ENCODE assay signal across 23 cellular contexts in the genomic region with DNA sequence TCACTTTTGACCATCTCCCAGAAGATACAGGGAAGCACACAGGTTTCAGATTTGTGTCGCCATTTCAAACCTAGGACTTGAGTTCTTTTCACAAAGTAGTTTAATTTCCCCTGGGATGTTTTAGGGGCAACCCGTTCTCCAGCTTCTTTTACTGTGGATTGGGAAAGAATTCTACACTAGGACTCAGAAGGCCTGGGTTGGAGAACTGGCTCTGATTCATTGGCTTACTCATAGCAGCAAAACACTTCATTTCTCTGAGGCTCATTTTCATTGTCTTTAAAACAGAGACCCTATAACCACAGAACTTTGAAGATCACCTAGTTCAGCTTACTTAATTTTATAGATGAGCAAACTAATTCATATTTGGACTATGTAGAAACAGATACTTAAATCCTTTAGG.
DNase-seq lines count a peak whose midpoint lies in the region; TF ChIP-seq lines count a peak whose summit lies in the region.
"Had no signal": no experiment of that assay in that cellular context is flagged by ENCODE, and none has a peak within 500 bp of the region (broad histone marks: within the 10 kb centered on the region; RNA-seq: fewer than 3 reads in every experiment).

No MANE protein-coding gene starts in this region.

- CTCF ChIA-PET in MCF 10A (lab: Yijun Ruan, JAX): interaction anchor here (0.8 kb wide), 1 partner anchor 661 kb away, joined by 3 read pairs; no protein-coding TSS in a partner anchor
- CTCF ChIA-PET in activated naive CD4-positive, alpha-beta T cell treated with anti-CD3 and anti-CD28 coated beads for 36 hours (lab: Charles Lee): no interaction called here

- no peak overlapping the region for H3K4me3 Mint-ChIP-seq in MCF 10A (ENCODE audit: unreplicated experiment)
- no peak overlapping the region for H3K4me3 Mint-ChIP-seq in activated naive CD4-positive, alpha-beta T cell treated with anti-CD3 and anti-CD28 coated beads for 36 hours
- H3K4me3 Mint-ChIP-seq: CD4-positive, CD25-positive, alpha-beta regulatory T cell; stimulated activated effector memory CD8-positive, alpha-beta T cell treated with anti-CD3 and anti-CD28 coated beads, Interleukin-12 subunit alpha, Interleukin-12 subunit beta, amount 100 ng/mL, for 72 hours had no signal

- POLR2A ChIA-PET in MCF 10A (lab: Yijun Ruan, JAX): interaction anchor here (1.3 kb wide), 1 partner anchor 15 kb away, joined by 3 read pairs; no protein-coding TSS in a partner anchor

- TF ChIP-seq POLR2A in breast epithelium (IDR thresholded peaks at IDR 0.05) (no peak), vagina (IDR thresholded peaks at IDR 0.05) (no peak)

- H3K9me3 ChIP-seq in breast epithelium: no peaks in the 10 kb centered on the region
- no peaks in the 10 kb centered on the region for H3K9me3 ChIP-seq in vagina

- TF ChIP-seq CTCF in MCF 10A (IDR thresholded peaks at IDR 0.05; ENCODE audit: unreplicated experiment): no peak
- no peak for TF ChIP-seq CTCF in breast epithelium (IDR thresholded peaks at IDR 0.05)
- TF ChIP-seq CTCF in fibroblast of villous mesenchyme (IDR thresholded peaks at IDR 0.05; ENCODE audit: insufficient read depth, low read depth, low read length): no peak
- no peak for TF ChIP-seq CTCF in vagina (IDR thresholded peaks at IDR 0.05)

- no peak overlapping the region for H3K27ac ChIP-seq in breast epithelium
- peak overlapping the region; percentile 63 for H3K27ac ChIP-seq in vagina
- H3K27ac ChIP-seq: 22Rv1, body of pancreas had no signal

- H3K36me3 ChIP-seq in breast epithelium (no peaks in the 10 kb centered on the region), vagina (no peaks in the 10 kb centered on the region)

- H3K4me3 ChIP-seq in breast epithelium (no peak overlapping the region), fibroblast of villous mesenchyme (ENCODE audit: low read depth, low read length) (no peak overlapping the region), vagina (no peak overlapping the region)
- H3K4me3 ChIP-seq: body of pancreas had no signal

- no peaks in the 10 kb centered on the region for H3K27me3 ChIP-seq in breast epithelium
- H3K27me3 ChIP-seq in vagina: no peaks in the 10 kb centered on the region
- H3K27me3 ChIP-seq: body of pancreas had no signal

- peaks cover 13% of the 10 kb centered on the region for H3K4me1 Mint-ChIP-seq in MCF 10A (ENCODE audit: insufficient read depth, unreplicated experiment)
- no peaks in the 10 kb centered on the region for H3K4me1 Mint-ChIP-seq in activated naive CD4-positive, alpha-beta T cell treated with anti-CD3 and anti-CD28 coated beads for 36 hours (ENCODE audit: low read depth)
- H3K4me1 Mint-ChIP-seq: CD4-positive, CD25-positive, alpha-beta regulatory T cell; stimulated activated effector memory CD8-positive, alpha-beta T cell treated with anti-CD3 and anti-CD28 coated beads, Interleukin-12 subunit alpha, Interleukin-12 subunit beta, amount 100 ng/mL, for 72 hours had no signal

- no peaks in the 10 kb centered on the region for H3K27me3 Mint-ChIP-seq in MCF 10A (ENCODE audit: insufficient read depth, unreplicated experiment)
- no peaks in the 10 kb centered on the region for H3K27me3 Mint-ChIP-seq in activated naive CD4-positive, alpha-beta T cell treated with anti-CD3 and anti-CD28 coated beads for 36 hours (ENCODE audit: low read depth)
- H3K27me3 Mint-ChIP-seq: CD4-positive, CD25-positive, alpha-beta regulatory T cell had no signal

- peaks cover 7% of the 10 kb centered on the region for H3K36me3 Mint-ChIP-seq in MCF 10A (ENCODE audit: insufficient read depth, unreplicated experiment)
- H3K36me3 Mint-ChIP-seq in activated naive CD4-positive, alpha-beta T cell treated with anti-CD3 and anti-CD28 coated beads for 36 hours (ENCODE audit: low read depth): no peaks in the 10 kb centered on the region
- H3K36me3 Mint-ChIP-seq: CD4-positive, CD25-positive, alpha-beta regulatory T cell; stimulated activated effector memory CD8-positive, alpha-beta T cell treated with anti-CD3 and anti-CD28 coated beads, Interleukin-12 subunit alpha, Interleukin-12 subunit beta, amount 100 ng/mL, for 72 hours had no signal

- peak; percentile 52 for DNase-seq in MCF 10A (ENCODE audit: unreplicated experiment)
- no peak for DNase-seq in breast epithelium (ENCODE audit: low spot score in 2 of 2)
- DNase-seq in astrocyte of the hippocampus (ENCODE audit: low read depth, low spot score): peak; percentile 52
- DNase-seq in fibroblast of villous mesenchyme (ENCODE audit: low read depth): peak; percentile 28
- no peak for DNase-seq in vagina (ENCODE audit: extremely low spot score in 2 of 2)
- no peak for DNase-seq in activated naive CD4-positive, alpha-beta T cell treated with anti-CD3 and anti-CD28 coated beads for 36 hours
- DNase-seq in inferior parietal cortex (ENCODE audit: extremely low spot score): no peak
- DNase-seq in NCI-H187 treated with DMSO at 0.1 percent for 48 hours (lab: John Stamatoyannopoulos, UW): no peak
- DNase-seq: activated CD4-positive, alpha-beta T cell treated with anti-CD3 and anti-CD28 coated beads, Interleukin-2, amount 50 U/mL, for 1 hour; activated naive CD4-positive, alpha-beta T cell treated with Interleukin-2 at 50 U/mL for 16 hours; activated T-cell treated with anti-CD3 and anti-CD28 coated beads for 4 hours; body of pancreas; CD4-positive, CD25-positive, alpha-beta regulatory T cell; DMS153; foreskin melanocyte; NCI-H2107; NCI-H524; retina; SHP77 treated with DMSO at 0.1 percent for 48 hours; stimulated activated CD4-positive, alpha-beta T cell treated with anti-CD3 and anti-CD28 coated beads, Interleukin-15, amount 100 ng/mL, for 24 hours; T-helper 1 cell had no signal

- intact Hi-C loops in MCF 10A (cut with micrococcal nuclease) (no loop called here), breast epithelium (cut with DNase I; ENCODE audit: low total_unique reads) (no loop called here), vagina (cut with DNase I) (no loop called here)
- intact Hi-C loops in activated naive CD4-positive, alpha-beta T cell treated with anti-CD3 and anti-CD28 coated beads for 36 hours (cut with micrococcal nuclease): no loop called here

- no peak overlapping the region for H3K27ac Mint-ChIP-seq in MCF 10A (ENCODE audit: low read depth, unreplicated experiment)
- H3K27ac Mint-ChIP-seq in activated naive CD4-positive, alpha-beta T cell treated with anti-CD3 and anti-CD28 coated beads for 36 hours: no peak overlapping the region
- H3K27ac Mint-ChIP-seq: CD4-positive, CD25-positive, alpha-beta regulatory T cell; stimulated activated effector memory CD8-positive, alpha-beta T cell treated with anti-CD3 and anti-CD28 coated beads, Interleukin-12 subunit alpha, Interleukin-12 subunit beta, amount 100 ng/mL, for 72 hours had no signal

- H3K4me1 ChIP-seq in breast epithelium (no peaks in the 10 kb centered on the region), vagina (peaks cover 10% of the 10 kb centered on the region)
- H3K4me1 ChIP-seq: body of pancreas had no signal

- H3K9me3 Mint-ChIP-seq in MCF 10A (ENCODE audit: unreplicated experiment): no peaks in the 10 kb centered on the region
- H3K9me3 Mint-ChIP-seq in activated naive CD4-positive, alpha-beta T cell treated with anti-CD3 and anti-CD28 coated beads for 36 hours: peaks cover 1% of the 10 kb centered on the region

- BruUV-seq in MCF 10A (replicated peaks; lab: Mats Ljungman, UMichigan): no TSS peak

Comparison
In these comparisons a context has a peak if more than half of its experiments do, and no peak if none do; other contexts are left out.
1. DNase-seq: peak in MCF 10A (single experiment), astrocyte of the hippocampus (single experiment) and fibroblast of villous mesenchyme (single experiment); none in breast epithelium (0 of 2), vagina (0 of 2), activated naive CD4-positive, alpha-beta T cell treated with anti-CD3 and anti-CD28 coated beads for 36 hours (single experiment), inferior parietal cortex (single experiment) and NCI-H187 treated with DMSO at 0.1 percent for 48 hours (single experiment).